ENCODE assay signal across 22 cellular contexts in genomic region chr11:224424-224823, GRCh38. TPM values are rescaled to one million over a fixed set of nuclear protein-coding genes. Genes with fewer than 3 reads are reported as not detected.
"Had no signal": no experiment of that assay in that cellular context is flagged by ENCODE, and none has a peak within 500 bp of the region (broad histone marks: within the 10 kb centered on the region; RNA-seq: fewer than 3 reads in every experiment).

No MANE protein-coding gene starts in this region.

- H3K9me3 ChIP-seq: heart left ventricle, prostate gland, right lobe of liver, spleen had no signal

- H3K4me1 ChIP-seq: parathyroid adenoma, prostate gland, right lobe of liver, spleen had no signal

- H3K4me3 ChIP-seq: heart left ventricle, lung, prostate gland, right lobe of liver, spleen had no signal

- H3K79me2 ChIP-seq: parathyroid adenoma had no signal

- H3K36me3 ChIP-seq: prostate gland had no signal

- ATAC-seq: effector memory CD8-positive, alpha-beta T cell; left lobe of liver; right lobe of liver; stimulated activated naive B cell treated with anti-CD40 and anti-IgM and Interleukin-4, amounts not matched to agents 10 μg/mL and 1 μg/mL and 100 μg/mL, for 72 hours had no signal

- H3K27me3 ChIP-seq: heart left ventricle, right lobe of liver, spleen had no signal

- H3K27ac ChIP-seq: parathyroid adenoma, prostate gland, right lobe of liver, spleen had no signal

- FAIRE-seq: colon had no signal

- H2AFZ ChIP-seq: parathyroid adenoma had no signal

- H3K9ac ChIP-seq: parathyroid adenoma had no signal

- DNase-seq: effector memory CD8-positive, alpha-beta T cell; foreskin melanocyte; heart left ventricle; hippocampal formation; kidney glomerular epithelial cell; mesenchymal stem cell; naive B cell; spleen; stimulated activated CD4-positive, alpha-beta T cell treated with anti-CD3 and anti-CD28 coated beads, Interleukin-2, amount 100 ng/mL, for 24 hours; stimulated activated CD4-positive, alpha-beta T cell treated with anti-CD3 and anti-CD28 coated beads, Interleukin-4, amount 100 ng/mL, for 4 hours; stimulated activated naive B cell treated with anti-CD40 and anti-IgM and Interleukin-4, amounts not matched to agents 10 μg/mL and 1 μg/mL and 100 μg/mL, for 72 hours; trophoblast cell had no signal

RNA-seq across cellular contexts. Expression of gene SCGB1C1, which starts 31.5 kb away (rescaled TPM):
- total RNA-seq: epithelial cell of proximal tubule, heart left ventricle, left lobe of liver, lung, omental fat pad, prostate gland, right lobe of liver, skeletal muscle tissue, spleen, urinary bladder had no signal
- polyA plus RNA-seq: heart left ventricle, lung, spleen, urinary bladder had no signal
